In the genomic region with DNA sequence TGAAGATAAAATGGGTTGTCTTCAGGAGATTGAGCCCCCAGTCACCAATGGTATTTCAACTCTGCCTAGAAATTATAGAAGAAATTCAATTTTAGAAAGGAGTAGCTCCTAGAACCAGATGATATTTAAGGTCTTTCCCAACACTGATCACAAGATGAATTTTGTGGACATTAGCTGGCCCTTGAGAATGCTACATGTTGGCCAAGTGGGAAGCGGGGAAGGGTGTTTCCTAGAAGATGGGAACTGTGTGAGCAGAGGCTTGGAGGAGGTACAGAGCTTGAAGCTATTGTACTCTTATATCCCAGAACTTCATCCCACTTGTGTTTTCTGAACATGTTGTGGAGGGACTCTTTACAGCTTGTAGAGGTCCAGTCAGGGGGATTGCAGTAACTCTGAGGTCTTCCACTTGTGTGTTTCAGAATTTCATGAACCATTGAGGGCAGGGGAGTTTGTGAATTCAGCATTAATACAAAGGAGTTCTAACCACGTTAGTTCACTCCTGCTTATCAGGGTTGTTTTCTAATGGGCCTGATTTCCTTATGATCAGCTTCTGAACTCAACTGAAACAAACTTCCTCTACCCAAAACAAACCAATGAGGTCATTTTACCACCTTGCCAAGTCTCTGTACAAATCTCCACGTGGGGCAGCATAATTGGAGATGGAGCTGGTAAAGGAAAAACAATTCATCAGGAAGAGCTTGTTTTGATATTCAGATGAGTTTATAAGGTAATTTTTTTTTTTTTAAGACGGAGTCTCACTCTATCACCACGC, we compare ENCODE assay signal across 13 cellular contexts.
DNase-seq lines count a peak whose midpoint lies in the region; ATAC-seq and TF ChIP-seq lines count a peak whose summit lies in the region.
"Had no signal": no experiment of that assay in that cellular context is flagged by ENCODE, and none has a peak within 500 bp of the region (broad histone marks: within the 10 kb centered on the region; RNA-seq: fewer than 3 reads in every experiment).

No MANE protein-coding gene starts in this region.

- no peak for TF ChIP-seq EP300 in transverse colon (IDR thresholded peaks at IDR 0.05; ENCODE audit: low read depth)

- H3K36me3 ChIP-seq in left lung, result no peaks in the 10 kb centered on the region
- H3K36me3 ChIP-seq in transverse colon, result no peaks in the 10 kb centered on the region

- no peaks in the 10 kb centered on the region for H3K4me1 ChIP-seq in left lung
- H3K4me1 ChIP-seq in transverse colon, result peaks cover 9 to 39% (median 31%) of the 10 kb centered on the region in 4 donors

- H3K9me3 ChIP-seq in left lung (no peaks in the 10 kb centered on the region), transverse colon (no peaks in the 10 kb centered on the region)

- H3K27ac ChIP-seq in left lung (no peak overlapping the region), transverse colon (peak overlapping the region in 3 of 4 donors; percentile 25 to 64 (median 59))

- TF ChIP-seq POLR2A in transverse colon (IDR thresholded peaks at IDR 0.05), result no peak

- in situ Hi-C loops in transverse colon (cut with MboI; ENCODE audit: low pct_ligation_motif_present in 1 of 4, low pct_unique_long_range_greater_than_20kb in 1 of 4, low sequenced_read_pairs in 3 of 4), result loop anchor here in 1 of 4 donors (25.0 kb wide), 1 partner anchor 147 kb away; a partner anchor contains a TSS

- H3K27me3 ChIP-seq in left lung, result no peaks in the 10 kb centered on the region
- H3K27me3 ChIP-seq in transverse colon, result no peaks in the 10 kb centered on the region

- DNase-seq in NCI-H2196 (lab: John Stamatoyannopoulos, UW; ENCODE audit: unreplicated experiment), result peak; percentile 2
- DNase-seq in NCI-H2196 treated with DMSO at 0.1 percent for 48 hours (lab: John Stamatoyannopoulos, UW; ENCODE audit: unreplicated experiment), result no peak
- peak; percentile 49 to 76 for DNase-seq in cardiac fibroblast (ENCODE audit: low read depth in 2 of 2)
- no peak for DNase-seq in left lung
- DNase-seq in transverse colon, result no peak
- DNase-seq in superior temporal gyrus (ENCODE audit: extremely low spot score), result no peak
- DNase-seq in effector CD4-positive, alpha-beta T cell, result no peak
- no peak for DNase-seq in NCI-H2081 treated with DMSO at 0.1 percent for 48 hours (lab: John Stamatoyannopoulos, UW)
- DNase-seq: activated CD4-positive, alpha-beta T cell treated with anti-CD3 and anti-CD28 coated beads, Interleukin-2, amount 50 U/mL, for 1 hour; activated effector memory CD4-positive, alpha-beta T cell treated with anti-CD3 and anti-CD28 coated beads, Interleukin-2, amount 50 U/mL, for 16 hours; cortex of kidney; NCI-H2029 treated with DMSO at 0.1 percent for 48 hours; right cardiac atrium had no signal

- TF ChIP-seq CTCF in cardiac fibroblast (IDR thresholded peaks at IDR 0.05; ENCODE audit: low read depth, low read length) (no peak), left lung (IDR thresholded peaks at IDR 0.05) (no peak), transverse colon (IDR thresholded peaks at IDR 0.05) (peak in 1 of 5 experiments; percentile 6)

- WGBS in transverse colon (ENCODE audit: low coverage in 1 of 2), 2 donors, result 17 to 46% methylated on average over 2 to 5 of the region's 5 CpGs

- intact Hi-C loops in left lung (cut with DNase I) (no loop called here), transverse colon (cut with DNase I; ENCODE audit: low total_unique reads) (no loop called here)

- ATAC-seq in left lung, result peak; percentile 61

- H3K4me3 ChIP-seq in cardiac fibroblast (replicated peaks in 1 of 2; ENCODE audit: low read depth in 2 of 2, low read length in 2 of 2), result no peak overlapping the region
- H3K4me3 ChIP-seq in left lung, result no peak overlapping the region
- no peak overlapping the region for H3K4me3 ChIP-seq in transverse colon

Comparison
In these comparisons a context has a peak if more than half of its experiments do, and no peak if none do; other contexts are left out.
1. DNase-seq: peak in NCI-H2196 (single experiment) and cardiac fibroblast (2 of 2); none in NCI-H2196 treated with DMSO at 0.1 percent for 48 hours (single experiment), left lung (0 of 2), transverse colon (single experiment), superior temporal gyrus (single experiment), effector CD4-positive, alpha-beta T cell (single experiment) and NCI-H2081 treated with DMSO at 0.1 percent for 48 hours (single experiment).
2. H3K27ac ChIP-seq: peak in transverse colon (3 of 4); none in left lung (0 of 2).